ENCODE assay signal across 8 cellular contexts in the genomic region with DNA sequence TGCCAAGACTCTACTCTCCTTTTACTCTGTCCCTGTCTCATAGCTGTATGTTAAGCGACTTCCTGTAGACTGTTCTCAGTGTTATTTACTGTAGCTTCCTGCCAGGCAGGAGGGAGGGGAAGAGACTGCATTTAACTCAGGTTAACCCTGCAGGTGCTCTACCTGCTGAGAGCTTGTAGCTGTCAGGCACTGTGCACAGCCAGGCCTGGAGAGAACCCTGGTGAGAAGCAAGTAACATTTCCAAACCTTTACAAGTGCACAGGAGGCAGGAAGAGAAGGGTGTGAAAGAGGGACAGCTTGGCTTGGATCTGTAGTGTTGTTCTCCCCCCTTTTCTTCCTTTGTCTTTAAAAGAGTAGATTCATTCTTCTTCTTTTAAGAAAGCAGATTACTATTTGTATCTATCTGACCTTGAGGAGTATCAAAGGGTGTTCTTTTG.
DNase-seq lines count a peak whose midpoint lies in the region; ATAC-seq, FAIRE-seq and TF ChIP-seq lines count a peak whose summit lies in the region.

No MANE protein-coding gene starts in this region.

- peak overlapping the region in 49 of 59 donors; percentile 3 to 84 (median 62) for H3K27ac ChIP-seq in dorsolateral prefrontal cortex
- H3K27ac ChIP-seq in testis = peak overlapping the region; percentile 73 to 74

- TF ChIP-seq POLR2A in testis (IDR thresholded peaks at IDR 0.05) = no peak

- FAIRE-seq in D721Med (lab: Jason Lieb, UNC) = no peak

- no peak overlapping the region for H3K4me3 ChIP-seq in dorsolateral prefrontal cortex
- H3K4me3 ChIP-seq in testis = no peak overlapping the region

- H3K27me3 ChIP-seq in dorsolateral prefrontal cortex (no peaks in the 10 kb centered on the region), testis (no peaks in the 10 kb centered on the region)

- no peaks in the 10 kb centered on the region for H3K36me3 ChIP-seq in testis (ENCODE audit: low read depth, missing control alignments)

- intact Hi-C loops in dorsolateral prefrontal cortex (cut with DNase I) = no loop called here
- intact Hi-C loops in testis (cut with DNase I; ENCODE audit: low total_unique reads) = no loop called here

- peak; percentile 91 for ATAC-seq in GM21423 (IDR thresholded peaks at IDR 0.05; ENCODE audit: unreplicated experiment)

- no peaks in the 10 kb centered on the region for H3K9me3 ChIP-seq in testis

- H3K4me1 ChIP-seq in testis = peaks cover 17% of the 10 kb centered on the region

- no peak for TF ChIP-seq CTCF in dorsolateral prefrontal cortex (IDR thresholded peaks at IDR 0.05 in 54 of 56, conservative IDR thresholded peaks at IDR 0.05 in 2 of 56; ENCODE audit: low read depth in 1 of 56, partially characterized antibody in 56 of 56)
- TF ChIP-seq CTCF in testis (IDR thresholded peaks at IDR 0.05) = no peak
- no peak for TF ChIP-seq CTCF in D721Med (IDR thresholded peaks at IDR 0.05; ENCODE audit: insufficient read depth, missing control alignments)

- DNase-seq in DMS53 (lab: John Stamatoyannopoulos, UW) (peak; percentile 48), NCI-H1417 (lab: John Stamatoyannopoulos, UW) (peak in 2 of 3 experiments; percentile 80 to 94), dorsolateral prefrontal cortex (no peak), testis (no peak), D721Med (ENCODE audit: insufficient read length, low spot score) (no peak), NCI-H524 (lab: John Stamatoyannopoulos, UW) (no peak), NCI-H82 (lab: John Stamatoyannopoulos, UW) (no peak)

- WGBS in testis, 2 donors = 27 to 32% methylated on average over 1 of the region's 1 CpG

Comparison
In these comparisons a context has a peak if more than half of its experiments do, and no peak if none do; other contexts are left out.
1. DNase-seq: peak in DMS53 (single experiment) and NCI-H1417 (2 of 3); none in dorsolateral prefrontal cortex (0 of 10), testis (single experiment), D721Med (single experiment), NCI-H524 (0 of 2) and NCI-H82 (single experiment).